ENCODE assay signal across 8 cellular contexts in genomic region chr18:54983041-54983686, GRCh38. TPM values are rescaled to one million over a fixed set of nuclear protein-coding genes. Genes with fewer than 3 reads are reported as not detected.
A peak's percentile ranks its signal among the peaks of the same experiment; 100 is the strongest.
DNase-seq lines count a peak whose midpoint lies in the region; ATAC-seq and TF ChIP-seq lines count a peak whose summit lies in the region.

No MANE protein-coding gene starts in this region.

- ATAC-seq in GM19452 (IDR thresholded peaks at IDR 0.05; ENCODE audit: unreplicated experiment): peak; percentile 76
- no peak for ATAC-seq in GM19463 (IDR thresholded peaks at IDR 0.05; ENCODE audit: unreplicated experiment)

- H3K4me3 Mint-ChIP-seq in mesothelial cell of epicardium: no peak overlapping the region

- TF ChIP-seq CTCF in mesothelial cell of epicardium (IDR thresholded peaks at IDR 0.05; ENCODE audit: unreplicated experiment): peak; percentile 92

- H3K9me3 Mint-ChIP-seq in mesothelial cell of epicardium: peaks cover 8% of the 10 kb centered on the region

- no peak overlapping the region for H3K27ac Mint-ChIP-seq in mesothelial cell of epicardium

- no peaks in the 10 kb centered on the region for H3K27me3 Mint-ChIP-seq in mesothelial cell of epicardium (ENCODE audit: low read depth)

- peaks cover 2% of the 10 kb centered on the region for H3K4me1 Mint-ChIP-seq in mesothelial cell of epicardium

- DNase-seq in DMS53 treated with DMSO at 0.1 percent for 48 hours (lab: John Stamatoyannopoulos, UW; ENCODE audit: unreplicated experiment): peak; percentile 91
- peak; percentile 56 for DNase-seq in HT1080 (ENCODE audit: low read depth)
- peak; percentile 81 for DNase-seq in OCI-M1 (lab: John Stamatoyannopoulos, UW)
- peak; percentile 43 to 66 for DNase-seq in dermis microvascular lymphatic vessel endothelial cell (ENCODE audit: low read depth in 2 of 2)
- DNase-seq in mesothelial cell of epicardium (ENCODE audit: low spot score in 2 of 2, unreplicated experiment in 2 of 2): no peak
- no peak for DNase-seq in epidermal melanocyte (ENCODE audit: insufficient read length, low spot score)

- H3K36me3 Mint-ChIP-seq in mesothelial cell of epicardium: no peaks in the 10 kb centered on the region

RNA-seq across cellular contexts. Expression of gene CCDC68, which starts 23.9 kb away (rescaled TPM):
- 0.08 TPM in 1 of 2 replicates, not detected in the other for total RNA-seq in HT1080 (2014; rRNA removed; shearing (Covaris generic))
- polyA plus RNA-seq in HT1080 (2015; cell fraction: cytosol; rRNA removed): 0.67 and 0.73 TPM in 2 replicates
- polyA plus RNA-seq in HT1080 (2015; cell fraction: nucleus; rRNA removed): 0.41 and 0.93 TPM in 2 replicates
- total RNA-seq in dermis microvascular lymphatic vessel endothelial cell (0.26 and 0.51 TPM in 2 replicates), mesothelial cell of epicardium (not detected in 3 replicates)

Comparison
In these comparisons a context has a peak if more than half of its experiments do, and no peak if none do; other contexts are left out.
1. DNase-seq: peak in DMS53 treated with DMSO at 0.1 percent for 48 hours (single experiment), HT1080 (single experiment), OCI-M1 (single experiment) and dermis microvascular lymphatic vessel endothelial cell (2 of 2); none in mesothelial cell of epicardium (0 of 2) and epidermal melanocyte (single experiment).